In the genomic region with DNA sequence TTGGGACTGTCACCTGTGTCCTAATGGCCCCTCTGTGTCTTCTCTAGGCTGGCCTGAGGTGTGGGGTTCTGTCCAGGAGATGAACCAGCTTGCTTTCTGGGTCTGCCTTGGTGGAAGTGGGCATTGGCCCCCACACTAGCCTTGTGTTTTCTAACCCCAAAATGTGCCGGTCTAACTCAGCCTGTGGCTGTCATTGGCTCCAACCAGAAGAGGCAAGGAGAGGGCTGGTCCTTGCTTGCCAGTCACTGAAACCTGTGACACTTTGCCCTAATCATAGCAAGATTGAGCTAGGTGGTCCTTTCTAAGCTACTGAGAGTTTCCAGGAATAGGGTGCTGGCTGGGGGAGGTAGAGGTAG, we compare ENCODE assay signal across 8 cellular contexts. TPM values are rescaled to one million over a fixed set of nuclear protein-coding genes. Genes with fewer than 3 reads are reported as not detected.
A peak's percentile ranks its signal among the peaks of the same experiment; 100 is the strongest.
DNase-seq lines count a peak whose midpoint lies in the region; ATAC-seq and TF ChIP-seq lines count a peak whose summit lies in the region.

No MANE protein-coding gene starts in this region.

- no peak overlapping the region for H2BK120ac ChIP-seq in IMR-90 (ENCODE audit: low read depth, low read length)

- BruUV-seq in IMR-90 (replicated peaks; lab: Mats Ljungman, UMichigan) (no TSS peak), MCF 10A (replicated peaks; lab: Mats Ljungman, UMichigan) (no TSS peak)

- DNase-seq in IMR-90 (no peak), MCF 10A (ENCODE audit: unreplicated experiment) (no peak), T-helper 9 cell (no peak), ecto neural progenitor cell (ENCODE audit: low spot score) (no peak)
- DNase-seq in naive thymus-derived CD8-positive, alpha-beta T cell, result no peak

- H3K36me3 ChIP-seq in BLaER1, result peaks cover 34% of the 10 kb centered on the region
- peaks cover 26% of the 10 kb centered on the region for H3K36me3 ChIP-seq in IMR-90 (ENCODE audit: control insufficient read depth, insufficient read depth, low read length)

- TF ChIP-seq CTCF in IMR-90 (conservative IDR thresholded peaks at IDR 0.05; ENCODE audit: low read depth, low read length) (no peak), MCF 10A (IDR thresholded peaks at IDR 0.05; ENCODE audit: unreplicated experiment) (no peak)

- H3K27me3 ChIP-seq in BLaER1 (no peaks in the 10 kb centered on the region; the same call in 1 of the 2 replicates), IMR-90 (ENCODE audit: control insufficient read depth, insufficient read depth, low read length) (peaks cover 14% of the 10 kb centered on the region)

- dilution Hi-C loops in IMR-90 (cut with HindIII; ENCODE audit: low sequenced_read_pairs, unreplicated experiment), result no loop called here

- H4K20me1 ChIP-seq in BLaER1 (peaks cover 70% of the 10 kb centered on the region), IMR-90 (ENCODE audit: insufficient read depth, low read length) (peaks cover 66% of the 10 kb centered on the region)

- H3K9me3 ChIP-seq in BLaER1 (no peaks in the 10 kb centered on the region), IMR-90 (ENCODE audit: control insufficient read depth, insufficient read depth, low read length) (no peaks in the 10 kb centered on the region)

- intact Hi-C loops in IMR-90 (cut with micrococcal nuclease) (loop anchor here (1.0 to 5.0 kb wide), 4 partner anchors 175 to 432 kb away; no protein-coding TSS in a partner anchor), MCF 10A (cut with micrococcal nuclease) (loop anchor here (1.0 to 10.0 kb wide), 4 partner anchors 96 to 419 kb away; a partner anchor contains a TSS)

- H3K36me3 Mint-ChIP-seq in MCF 10A (ENCODE audit: insufficient read depth, unreplicated experiment), result peaks cover 24% of the 10 kb centered on the region
- peaks cover 0 to 25% (median 0%) of the 10 kb centered on the region in 3 donors for H3K36me3 Mint-ChIP-seq in naive thymus-derived CD8-positive, alpha-beta T cell

- H3K9ac ChIP-seq in BLaER1, result peak overlapping the region; percentile 94
- H3K9ac ChIP-seq in IMR-90 (ENCODE audit: low read depth, low read length), result peak overlapping the region; percentile 10; the same call in 1 of the 2 replicates

- H3K4me3 Mint-ChIP-seq in MCF 10A (ENCODE audit: unreplicated experiment), result peak overlapping the region; percentile 91
- peak overlapping the region; percentile 43 to 96 (median 82) for H3K4me3 Mint-ChIP-seq in naive thymus-derived CD8-positive, alpha-beta T cell

- H3K23ac ChIP-seq in IMR-90 (ENCODE audit: low read depth, low read length), result no peak overlapping the region

- H3K9me3 Mint-ChIP-seq in MCF 10A (ENCODE audit: unreplicated experiment), result no peaks in the 10 kb centered on the region
- no peaks in the 10 kb centered on the region for H3K9me3 Mint-ChIP-seq in naive thymus-derived CD8-positive, alpha-beta T cell

- no peak overlapping the region for H4K91ac ChIP-seq in IMR-90 (ENCODE audit: insufficient read depth, low read depth, low read length)

- H3K4me3 ChIP-seq in BLaER1 (peak overlapping the region; percentile 81), IMR-90 (ENCODE audit: insufficient read depth, low read depth, low read length) (no peak overlapping the region)

- H2BK5ac ChIP-seq in IMR-90 (ENCODE audit: low read depth, low read length, poor library complexity, severe bottlenecking), result no peak overlapping the region

- no peak for TF ChIP-seq POLR2A in IMR-90 (IDR thresholded peaks at IDR 0.05; ENCODE audit: low read depth, low read length)

- H3K4me1 ChIP-seq in BLaER1, result peaks cover 69% of the 10 kb centered on the region
- H3K4me1 ChIP-seq in IMR-90 (ENCODE audit: control insufficient read depth, insufficient read depth, low read length), result peaks cover 8% of the 10 kb centered on the region; the same call in 1 of the 2 replicates

- no peak overlapping the region for H3K27ac Mint-ChIP-seq in MCF 10A (ENCODE audit: low read depth, unreplicated experiment)
- H3K27ac Mint-ChIP-seq in naive thymus-derived CD8-positive, alpha-beta T cell, result peak overlapping the region in 9 of 10 donors; percentile 57 to 97 (median 90)

- no peaks in the 10 kb centered on the region for H3K27me3 Mint-ChIP-seq in MCF 10A (ENCODE audit: insufficient read depth, unreplicated experiment)
- no peaks in the 10 kb centered on the region for H3K27me3 Mint-ChIP-seq in naive thymus-derived CD8-positive, alpha-beta T cell

- peaks cover 7 to 62% of the 10 kb centered on the region in 2 experiments; a peak in 3 of 4 replicates for H3K79me1 ChIP-seq in IMR-90 (ENCODE audit: low read depth in 1 of 2, low read length in 2 of 2)

- no peaks in the 10 kb centered on the region for H3K9me1 ChIP-seq in IMR-90 (ENCODE audit: insufficient read depth, low read length)

- H3K4me2 ChIP-seq in BLaER1 (peak overlapping the region; percentile 98), IMR-90 (ENCODE audit: low read depth, low read length) (no peak overlapping the region; the same call in 1 of the 2 replicates)

- ATAC-seq in IMR-90 (ENCODE audit: low read depth) (no peak), GM19328 (IDR thresholded peaks at IDR 0.05; ENCODE audit: unreplicated experiment) (no peak), HG03139 (IDR thresholded peaks at IDR 0.05; ENCODE audit: unreplicated experiment) (no peak)
- no peak for ATAC-seq in naive thymus-derived CD8-positive, alpha-beta T cell

- H3K27ac ChIP-seq in BLaER1 (peak overlapping the region; percentile 92), IMR-90 (ENCODE audit: insufficient read depth, low read length) (no peak overlapping the region)

- H2BK20ac ChIP-seq in IMR-90 (ENCODE audit: low read depth, low read length), result no peak overlapping the region

- no peak for TF ChIP-seq RAD21 in IMR-90 (IDR thresholded peaks at IDR 0.05; ENCODE audit: low read length)

- H3K14ac ChIP-seq in IMR-90 (replicated peaks; ENCODE audit: low read depth, low read length), result no peak overlapping the region

- H3K4me1 Mint-ChIP-seq in MCF 10A (ENCODE audit: insufficient read depth, unreplicated experiment), result peaks cover 17% of the 10 kb centered on the region
- H3K4me1 Mint-ChIP-seq in naive thymus-derived CD8-positive, alpha-beta T cell, result peaks cover 11 to 55% (median 49%) of the 10 kb centered on the region in 4 donors

- H2AK9ac ChIP-seq in IMR-90 (replicated peaks; ENCODE audit: low read depth, low read length, poor library complexity), result no peak overlapping the region

- no peak overlapping the region for H2BK15ac ChIP-seq in IMR-90 (ENCODE audit: low read depth, low read length)

- H3K56ac ChIP-seq in IMR-90 (ENCODE audit: extremely low read depth, insufficient read depth, low read length), result no peak overlapping the region

- no peak overlapping the region for H3K18ac ChIP-seq in IMR-90 (ENCODE audit: low read depth, low read length)

- H2AK5ac ChIP-seq in IMR-90 (ENCODE audit: low read depth, low read length), result peak overlapping the region; percentile 3; the same call in 1 of the 2 replicates

- POLR2A ChIA-PET in IMR-90 (lab: Charles Lee; ENCODE audit: unreplicated experiment), result interaction anchor here (1.3 kb wide), 1 partner anchor 160 kb away, joined by 8 read pairs; no protein-coding TSS in a partner anchor
- POLR2A ChIA-PET in MCF 10A (lab: Yijun Ruan, JAX), result interaction anchor here (0.6 to 5.3 kb wide), 7 partner anchors 37 to 1854 kb away, joined by 3 to 61 read pairs (median 3); a partner anchor contains a TSS
- POLR2A ChIA-PET in naive thymus-derived CD8-positive, alpha-beta T cell (lab: Charles Lee), result interaction anchor here (1.0 to 3.9 kb wide), 5 partner anchors 12 to 266 kb away, joined by 3 to 30 read pairs (median 3); a partner anchor contains a TSS

- in situ Hi-C loops in IMR-90 (cut with MboI; ENCODE audit: low sequenced_read_pairs), result loop anchor here (5.0 kb wide), 1 partner anchor 177 kb away; no protein-coding TSS in a partner anchor

- no peak overlapping the region for H4K8ac ChIP-seq in IMR-90 (ENCODE audit: low read depth in 2 of 2, low read length in 2 of 2)

- WGBS in IMR-90 (ENCODE audit: extremely low coverage in 2 of 2, insufficient read length in 1 of 2), 2 experiments, result no CpG with 5 or more reads among the region's 1 CpG

- CTCF ChIA-PET in IMR-90 (lab: Yijun Ruan, JAX), result interaction anchor here (0.6 to 1.9 kb wide), 7 partner anchors 24 to 175 kb away, joined by 3 to 14 read pairs (median 7); no protein-coding TSS in a partner anchor
- CTCF ChIA-PET in MCF 10A (lab: Yijun Ruan, JAX), result interaction anchor here (0.8 to 7.1 kb wide), 14 partner anchors 11 to 249 kb away, joined by 3 to 85 read pairs (median 4); a partner anchor contains a TSS

- H4K5ac ChIP-seq in IMR-90 (ENCODE audit: low read depth, low read length), result no peak overlapping the region

- H2AFZ ChIP-seq in IMR-90 (replicated peaks; ENCODE audit: low read length, poor library complexity), result no peak overlapping the region

- no peak overlapping the region for H3K4ac ChIP-seq in IMR-90 (ENCODE audit: low read depth, low read length)

TF ChIP-seq in IMR-90, 13 proteins besides CTCF, POLR2A, EP300 and RAD21 (continues in another document):
- no peak for TF ChIP-seq NFE2L2 (IDR thresholded peaks at IDR 0.05; ENCODE audit: low read depth, low read length)
- TF ChIP-seq RFX5 (IDR thresholded peaks at IDR 0.05; ENCODE audit: low read depth, low read length), result no peak
- no peak for TF ChIP-seq MAZ (IDR thresholded peaks at IDR 0.05; ENCODE audit: borderline replicate concordance, low read depth, low read length)
- TF ChIP-seq BHLHE40 (IDR thresholded peaks at IDR 0.05; ENCODE audit: low read depth, low read length), result no peak
- no peak for TF ChIP-seq CEBPB (IDR thresholded peaks at IDR 0.05; ENCODE audit: low read depth, low read length)
- no peak for TF ChIP-seq FOS (IDR thresholded peaks at IDR 0.05; ENCODE audit: low read depth, low read length)
- TF ChIP-seq MAFK (IDR thresholded peaks at IDR 0.05; ENCODE audit: low read depth, low read length), result no peak

RNA-seq across cellular contexts. Expression of a gene that starts 2.2 kb away (rescaled TPM):
- total RNA-seq in IMR-90 (2012; rRNA removed), result 1.3 and 1.9 TPM in 2 replicates
- 5.7 and 7.0 TPM in 2 replicates for polyA plus RNA-seq in IMR-90 (2012; rRNA removed)
- polyA plus RNA-seq in IMR-90 (2012; cell fraction: cytosol; rRNA removed), result 3.1 and 5.9 TPM in 2 replicates
- 6.0 and 10.0 TPM in 2 replicates for polyA plus RNA-seq in IMR-90 (2012; cell fraction: nucleus; rRNA removed; ENCODE audit: low replicate concordance)
- 13.3 and 17.2 TPM in 2 replicates for total RNA-seq in MCF 10A (2022)
- total RNA-seq in naive thymus-derived CD8-positive, alpha-beta T cell, result 10 to 100 TPM; 20.7 to 27.6 TPM
- 1 to 10 TPM; 1.0 to 4.5 (median 2.3) TPM for polyA plus RNA-seq in naive thymus-derived CD8-positive, alpha-beta T cell

RNA-seq across cellular contexts. Expression of a gene that starts 54.2 kb away (rescaled TPM):
- not detected in 2 replicates for total RNA-seq in IMR-90 (2012; rRNA removed)
- not detected in 2 replicates for polyA plus RNA-seq in IMR-90 (2012; rRNA removed)
- not detected in 2 replicates for polyA plus RNA-seq in IMR-90 (2012; cell fraction: cytosol; rRNA removed)
- polyA plus RNA-seq in IMR-90 (2012; cell fraction: nucleus; rRNA removed; ENCODE audit: low replicate concordance), result not detected in 2 replicates
- not detected in 2 replicates for total RNA-seq in MCF 10A (2022)
- total RNA-seq in naive thymus-derived CD8-positive, alpha-beta T cell, result not detected
- not detected for polyA plus RNA-seq in naive thymus-derived CD8-positive, alpha-beta T cell
